ENCODE assay signal across 1 cellular context in the genomic region with DNA sequence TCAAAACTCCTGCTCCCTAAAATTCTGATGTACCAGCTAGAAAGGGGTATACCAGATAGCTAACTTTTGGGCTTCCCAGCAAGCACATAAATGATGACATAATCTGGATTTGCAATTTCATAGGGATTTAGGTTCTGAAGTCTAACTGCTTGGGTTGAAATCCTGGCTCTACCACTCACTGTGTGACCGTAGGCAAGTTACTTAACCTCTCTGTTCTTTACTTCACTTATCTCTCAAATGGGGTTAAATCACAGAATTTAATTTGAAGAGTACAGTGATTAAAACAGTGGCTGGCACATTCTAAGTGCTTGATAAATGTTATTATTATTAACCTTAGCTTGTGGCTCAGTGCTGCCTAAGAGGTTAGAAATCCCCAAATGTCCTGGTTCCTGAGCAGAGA.
TF ChIP-seq lines count a peak whose summit lies in the region.

No MANE protein-coding gene starts in this region.

TF ChIP-seq in GM23338, 12 proteins besides CTCF, POLR2A, EP300 and RAD21 (continued from another document):
- TF ChIP-seq EZH2 (IDR thresholded peaks at IDR 0.05; ENCODE audit: low read depth, unreplicated experiment): no peak
